In the genomic region with DNA sequence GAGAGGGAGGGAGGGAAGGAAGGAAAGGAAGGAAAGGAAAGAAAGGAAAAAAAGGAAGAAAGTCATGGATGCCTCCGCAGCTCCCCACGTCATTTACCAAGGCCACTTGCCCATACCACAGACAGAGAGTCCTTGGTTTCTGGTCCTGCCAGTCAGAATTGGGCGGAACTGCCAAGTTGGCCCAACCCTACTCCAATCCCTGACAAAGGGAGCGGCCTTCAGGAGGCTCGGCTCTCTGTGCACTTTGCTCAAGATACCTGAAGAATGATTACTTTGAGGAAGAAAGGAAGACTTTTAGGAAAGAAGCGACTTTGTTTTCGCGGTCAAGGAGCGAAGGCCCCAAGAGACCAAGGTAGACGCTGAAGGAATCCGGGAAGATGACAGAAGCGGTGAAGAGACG, we compare ENCODE assay signal across 10 cellular contexts. TPM values are rescaled to one million over a fixed set of nuclear protein-coding genes. Genes with fewer than 3 reads are reported as not detected.
DNase-seq lines count a peak whose midpoint lies in the region; ATAC-seq, FAIRE-seq and TF ChIP-seq lines count a peak whose summit lies in the region.
"Had no signal": no experiment of that assay in that cellular context is flagged by ENCODE, and none has a peak within 500 bp of the region (broad histone marks: within the 10 kb centered on the region; RNA-seq: fewer than 3 reads in every experiment).

No MANE protein-coding gene starts in this region.

- DNase-seq in G401 (ENCODE audit: low spot score) (peak; percentile 41), K562 (ENCODE audit: extremely low read depth in 1 of 4, low spot score in 3 of 4) (no peak), putamen (ENCODE audit: low spot score) (peak; percentile 36), mesenteric fat pad (ENCODE audit: low spot score) (no peak), H4 (ENCODE audit: low spot score) (no peak)

- no TSS peak for BruUV-seq in K562 (replicated peaks; lab: Mats Ljungman, UMichigan)

- no peak for TF ChIP-seq CTCF in K562 (IDR thresholded peaks at IDR 0.05 in 2 of 3, conservative IDR thresholded peaks at IDR 0.05 in 1 of 3; ENCODE audit: insufficient read depth in 2 of 3, low read depth in 1 of 3, low read length in 3 of 3)

- H3K79me2 ChIP-seq in K562 (ENCODE audit: control insufficient read depth, insufficient read depth, low read length) = no peaks in the 10 kb centered on the region

- H3K4me3 ChIP-seq in K562 (no peak overlapping the region), iPS-20b (ENCODE audit: low read length) (peak overlapping the region; percentile 71)

- H3K9ac ChIP-seq in K562 (ENCODE audit: insufficient read depth in 1 of 2, low read depth in 2 of 2, low read length in 2 of 2) (no peak overlapping the region), iPS-20b (ENCODE audit: low read depth, low read length) (no peak overlapping the region)

- POLR2A ChIA-PET in K562 (lab: Yijun Ruan, JAX) = no interaction called here

- H3K9me3 ChIP-seq in K562 (replicated peaks; ENCODE audit: control insufficient read depth, insufficient read depth, low read depth, low read length) (no peaks in the 10 kb centered on the region), iPS-20b (ENCODE audit: insufficient read depth, low read depth, low read length) (no peaks in the 10 kb centered on the region)

- H2AFZ ChIP-seq in K562 (ENCODE audit: low read depth, low read length) = no peak overlapping the region

- WGBS in K562 (ENCODE audit: insufficient coverage, low coverage, missing lambda C conversion rate) = 50% methylated on average over 13 of the region's 13 CpGs

- peaks cover 59 to 89% of the 10 kb centered on the region in 2 experiments for H3K27me3 ChIP-seq in K562 (ENCODE audit: control insufficient read depth in 2 of 2, insufficient read depth in 2 of 2, low read length in 2 of 2)
- no peaks in the 10 kb centered on the region for H3K27me3 ChIP-seq in iPS-20b (ENCODE audit: insufficient read depth, low read length)

- CTCF ChIA-PET in K562 (lab: Yijun Ruan, JAX; ENCODE audit: low intra/inter-chr PET ratio) = no interaction called here

- H3K27ac ChIP-seq in K562 (ENCODE audit: extremely low read depth, low read depth, low read length) = no peak overlapping the region
- H3K27ac ChIP-seq in iPS-20b (ENCODE audit: low read length) = no peak overlapping the region

- FAIRE-seq in K562 (lab: Jason Lieb, UNC) = no peak
- FAIRE-seq: TTC549 had no signal

- no peak overlapping the region for H3K4me2 ChIP-seq in K562 (ENCODE audit: insufficient read depth, low read length)

- TF ChIP-seq EP300 in K562 (IDR thresholded peaks at IDR 0.05; ENCODE audit: low read length) = no peak

- H3K36me3 ChIP-seq in K562 (ENCODE audit: control insufficient read depth, insufficient read depth, low read length) (no peaks in the 10 kb centered on the region), iPS-20b (ENCODE audit: insufficient read depth, low read depth, low read length) (no peaks in the 10 kb centered on the region)

- no peaks in the 10 kb centered on the region for H3K9me1 ChIP-seq in K562 (ENCODE audit: control insufficient read depth, insufficient read depth, low read length)

- H4K20me1 ChIP-seq in K562 (replicated peaks; ENCODE audit: control insufficient read depth, insufficient read depth, low read length) = 0 out of 2 replicates have a peak, but pooled peaks cover 2% of the 10 kb centered on the region

- no peak for TF ChIP-seq RAD21 in K562 (CRISPR knock-in tag; conservative IDR thresholded peaks at IDR 0.05 in 1 of 2, IDR thresholded peaks at IDR 0.05 in 1 of 2)

- no peak for TF ChIP-seq POLR2A in K562 (conservative IDR thresholded peaks at IDR 0.05)

- no peak for ATAC-seq in K562
- ATAC-seq in GM19328 (IDR thresholded peaks at IDR 0.05; ENCODE audit: unreplicated experiment) = no peak
- ATAC-seq in GM18870 (IDR thresholded peaks at IDR 0.05; ENCODE audit: unreplicated experiment) = no peak

- H3K4me1 ChIP-seq in K562 (replicated peaks in 1 of 2; ENCODE audit: control insufficient read depth in 2 of 2, insufficient read depth in 2 of 2, low read length in 2 of 2) = peaks cover 4 to 9% of the 10 kb centered on the region in 2 experiments; a peak in 1 of 5 replicates
- H3K4me1 ChIP-seq in iPS-20b (ENCODE audit: insufficient read depth, low read length) = no peaks in the 10 kb centered on the region; the same call in 1 of the 2 replicates

- intact Hi-C loops in K562 (cut with micrococcal nuclease) = no loop called here

- in situ Hi-C loops in G401 (cut with HindIII; ENCODE audit: low sequenced_read_pairs) = no loop called here
- in situ Hi-C loops in K562 (cut with MboI) = no loop called here

TF ChIP-seq in K562, 482 proteins besides CTCF, POLR2A, EP300 and RAD21:
- TF ChIP-seq, protein P1, sequence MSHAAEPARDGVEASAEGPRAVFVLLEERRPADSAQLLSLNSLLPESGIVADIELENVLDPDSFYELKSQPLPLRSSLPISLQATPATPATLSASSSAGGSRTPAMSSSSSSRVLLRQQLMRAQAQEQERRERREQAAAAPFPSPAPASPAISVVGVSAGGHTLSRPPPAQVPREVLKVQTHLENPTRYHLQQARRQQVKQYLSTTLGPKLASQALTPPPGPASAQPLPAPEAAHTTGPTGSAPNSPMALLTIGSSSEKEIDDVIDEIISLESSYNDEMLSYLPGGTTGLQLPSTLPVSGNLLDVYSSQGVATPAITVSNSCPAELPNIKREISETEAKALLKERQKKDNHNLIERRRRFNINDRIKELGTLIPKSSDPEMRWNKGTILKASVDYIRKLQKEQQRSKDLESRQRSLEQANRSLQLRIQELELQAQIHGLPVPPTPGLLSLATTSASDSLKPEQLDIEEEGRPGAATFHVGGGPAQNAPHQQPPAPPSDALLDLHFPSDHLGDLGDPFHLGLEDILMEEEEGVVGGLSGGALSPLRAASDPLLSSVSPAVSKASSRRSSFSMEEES (CRISPR knock-in tag; IDR thresholded peaks at IDR 0.05) = no peak
- no peak for TF ChIP-seq POU5F1 (IDR thresholded peaks at IDR 0.05; ENCODE audit: borderline replicate concordance, low read depth, low read length, partially characterized antibody)
- TF ChIP-seq, protein P2, sequence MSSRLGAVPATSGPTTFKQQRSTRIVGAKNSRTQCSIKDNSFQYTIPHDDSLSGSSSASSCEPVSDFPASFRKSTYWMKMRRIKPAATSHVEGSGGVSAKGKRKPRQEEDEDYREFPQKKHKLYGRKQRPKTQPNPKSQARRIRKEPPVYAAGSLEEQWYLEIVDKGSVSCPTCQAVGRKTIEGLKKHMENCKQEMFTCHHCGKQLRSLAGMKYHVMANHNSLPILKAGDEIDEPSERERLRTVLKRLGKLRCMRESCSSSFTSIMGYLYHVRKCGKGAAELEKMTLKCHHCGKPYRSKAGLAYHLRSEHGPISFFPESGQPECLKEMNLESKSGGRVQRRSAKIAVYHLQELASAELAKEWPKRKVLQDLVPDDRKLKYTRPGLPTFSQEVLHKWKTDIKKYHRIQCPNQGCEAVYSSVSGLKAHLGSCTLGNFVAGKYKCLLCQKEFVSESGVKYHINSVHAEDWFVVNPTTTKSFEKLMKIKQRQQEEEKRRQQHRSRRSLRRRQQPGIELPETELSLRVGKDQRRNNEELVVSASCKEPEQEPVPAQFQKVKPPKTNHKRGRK (tag; IDR thresholded peaks at IDR 0.05) = peak; percentile 85

RNA-seq across cellular contexts. Expression of a gene that starts 49.1 kb away (rescaled TPM):
- not detected in 2 replicates for total RNA-seq in G401 (2014; rRNA removed; shearing (Covaris generic))
- total RNA-seq in K562 (2011; cell fraction: chromatin; rRNA removed; ENCODE audit: low replicate concordance) = not detected in 2 replicates
- total RNA-seq in K562 (2011; cell fraction: nucleolus; rRNA removed) = not detected in 2 replicates
- not detected in 2 replicates for total RNA-seq in K562 (2011; cell fraction: nucleoplasm; rRNA removed)
- total RNA-seq in K562 (2014; rRNA removed) (not detected in 2 replicates), K562 (2014; rRNA removed; fragmentation: Illumina TruSeq; extraction: Trizol) (not detected in 2 replicates), K562 (2015; rRNA removed; fragmentation: Illumina TruSeq; extraction: Trizol) (not detected in 2 replicates), K562 (2021) (not detected in 2 replicates), mesenteric fat pad (not detected)
- polyA plus RNA-seq in K562 (2011; rRNA removed) (not detected in 2 replicates), K562 (2014; fragmentation: Illumina TruSeq; extraction: Trizol) (not detected in 2 replicates), K562 (2014; fragmentation: Nextera tagmentation; extraction: Ambion mirVana) (not detected), K562 (2014; rRNA removed) (0.94 TPM in 1 of 2 replicates, not detected in the other)
- polyA plus RNA-seq in K562 (2011; cell fraction: cytosol; rRNA removed) = 0.07 TPM in 1 of 2 replicates, not detected in the other
- not detected in 2 replicates for polyA plus RNA-seq in K562 (2011; cell fraction: nucleus; rRNA removed)
- polyA plus RNA-seq in K562 (2012) = 0.37 TPM in 1 of 2 replicates, not detected in the other
- not detected in 2 replicates for polyA minus RNA-seq in K562 (2011; rRNA and poly(A)+ RNA removed)
- polyA minus RNA-seq in K562 (2011; cell fraction: cytosol; rRNA and poly(A)+ RNA removed) = not detected in 2 replicates
- not detected in 2 replicates for polyA minus RNA-seq in K562 (2011; cell fraction: nucleus; rRNA and poly(A)+ RNA removed)
- total RNA-seq in H4 (2014; rRNA removed; shearing (Covaris generic)) = not detected in 2 replicates
- total RNA-seq: dermis blood vessel endothelial cell had no signal

RNA-seq across cellular contexts. Expression of a gene that starts 55.5 kb away (rescaled TPM):
- total RNA-seq in G401 (2014; rRNA removed; shearing (Covaris generic)) = 14.9 and 18.0 TPM in 2 replicates
- 16.2 and 38.5 TPM in 2 replicates for total RNA-seq in K562 (2011; cell fraction: chromatin; rRNA removed; ENCODE audit: low replicate concordance)
- 29.0 and 30.1 TPM in 2 replicates for total RNA-seq in K562 (2011; cell fraction: nucleolus; rRNA removed)
- 17.3 and 19.3 TPM in 2 replicates for total RNA-seq in K562 (2011; cell fraction: nucleoplasm; rRNA removed)
- 29.7 and 32.0 TPM in 2 replicates for total RNA-seq in K562 (2014; rRNA removed)
- 8.1 and 9.2 TPM in 2 replicates for total RNA-seq in K562 (2014; rRNA removed; fragmentation: Illumina TruSeq; extraction: Trizol)
- total RNA-seq in K562 (2015; rRNA removed; fragmentation: Illumina TruSeq; extraction: Trizol) = 9.8 and 10.2 TPM in 2 replicates
- 20.9 and 21.5 TPM in 2 replicates for total RNA-seq in K562 (2021)
- 25.3 and 28.7 TPM in 2 replicates for polyA plus RNA-seq in K562 (2011; rRNA removed)
- polyA plus RNA-seq in K562 (2011; cell fraction: cytosol; rRNA removed) = 27.5 and 49.3 TPM in 2 replicates
- 38.8 and 68.7 TPM in 2 replicates for polyA plus RNA-seq in K562 (2011; cell fraction: nucleus; rRNA removed)
- 7.4 and 13.1 TPM in 2 replicates for polyA plus RNA-seq in K562 (2012)
- polyA plus RNA-seq in K562 (2014; fragmentation: Illumina TruSeq; extraction: Trizol) = 14.7 and 18.9 TPM in 2 replicates
- 1 to 10 TPM; 1.6 to 2.9 TPM for polyA plus RNA-seq in K562 (2014; fragmentation: Nextera tagmentation; extraction: Ambion mirVana)
- 24.2 and 27.9 TPM in 2 replicates for polyA plus RNA-seq in K562 (2014; rRNA removed)
- 9.3 and 18.5 TPM in 2 replicates for polyA minus RNA-seq in K562 (2011; rRNA and poly(A)+ RNA removed)
- polyA minus RNA-seq in K562 (2011; cell fraction: cytosol; rRNA and poly(A)+ RNA removed) = 19.4 and 20.6 TPM in 2 replicates
- 21.3 TPM in 2 replicates for polyA minus RNA-seq in K562 (2011; cell fraction: nucleus; rRNA and poly(A)+ RNA removed)
- total RNA-seq in mesenteric fat pad = 1.8 TPM
- not detected in 2 replicates for total RNA-seq in H4 (2014; rRNA removed; shearing (Covaris generic))

Comparison
In these comparisons a context has a peak if more than half of its experiments do, and no peak if none do; other contexts are left out.
1. DNase-seq: peak in G401 (single experiment) and putamen (single experiment); none in K562 (0 of 4), mesenteric fat pad (single experiment) and H4 (single experiment).